Comparison of ENCODE assay signal across 18 cellular contexts in the genomic region with DNA sequence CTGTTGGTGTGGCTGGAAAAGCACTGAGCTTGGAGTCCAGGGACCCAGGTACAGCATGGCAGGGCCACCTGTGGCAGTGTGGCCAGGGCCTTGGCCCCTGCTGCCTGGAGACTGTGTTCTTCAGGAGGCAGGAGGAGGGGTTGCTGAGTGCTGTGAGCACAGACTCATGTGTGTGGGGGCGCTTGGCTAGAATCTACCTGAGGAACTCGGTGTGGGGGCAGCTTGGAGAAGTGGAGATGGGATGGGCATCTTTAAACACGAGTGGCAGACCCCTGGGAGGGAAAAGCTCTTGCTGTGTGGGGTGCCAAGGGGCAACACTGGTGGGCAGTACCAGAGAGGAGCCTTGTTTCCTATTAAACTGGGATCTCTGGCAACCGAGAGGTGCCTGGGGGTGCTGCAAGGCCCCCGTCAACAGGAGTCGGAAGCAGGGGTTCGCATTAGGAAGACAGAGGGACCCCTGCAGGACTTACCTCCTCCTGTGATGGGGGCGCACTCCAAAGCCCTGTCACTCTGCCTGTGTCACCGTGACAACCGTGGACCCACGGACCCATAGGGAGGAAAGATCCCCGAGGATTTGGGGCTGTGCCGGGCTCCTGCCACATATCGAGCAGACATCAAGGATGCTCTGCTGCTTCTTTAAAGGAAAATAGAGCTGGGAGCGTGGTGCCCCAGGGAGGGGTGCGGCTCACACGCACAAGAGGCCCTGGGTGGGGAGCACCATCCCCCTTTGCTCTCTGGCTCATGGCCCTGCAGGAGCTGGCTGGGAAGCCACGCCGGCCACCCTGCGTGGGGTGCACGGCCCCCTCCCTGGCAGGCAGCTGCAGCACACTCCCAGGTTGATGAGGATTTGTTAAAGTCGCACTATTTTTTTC.
"Had no signal": no experiment of that assay in that cellular context is flagged by ENCODE, and none has a peak within 500 bp of the region (broad histone marks: within the 10 kb centered on the region; RNA-seq: fewer than 3 reads in every experiment).

No MANE protein-coding gene starts in this region.

- H3K9me3 Mint-ChIP-seq: activated CD4-positive, alpha-beta T cell treated with anti-CD3 and anti-CD28 coated beads, Interleukin-2, amount 10 ng/mL, durations not matched to agents 7 days and 5 days; memory B cell; T-helper 1 cell treated with Interleukin-12 subunit alpha and Interleukin-12 subunit beta and Interleukin-4 antibody, amounts not matched to agents 30 μg/mL and 1 μg/mL, for 36 hours had no signal

- H3K4me1 ChIP-seq: body of pancreas, colonic mucosa, foreskin keratinocyte, upper lobe of left lung had no signal

- H3K36me3 ChIP-seq: colonic mucosa, upper lobe of left lung had no signal

- H3K4me3 Mint-ChIP-seq: activated CD4-positive, alpha-beta T cell treated with anti-CD3 and anti-CD28 coated beads, Interleukin-2, amount 10 ng/mL, durations not matched to agents 7 days and 5 days; activated CD8-positive, alpha-beta T cell treated with anti-CD3 and anti-CD28 coated beads, Interleukin-2, amount 10 ng/mL, durations not matched to agents 7 days and 5 days; memory B cell; naive thymus-derived CD4-positive, alpha-beta T cell; T-helper 1 cell treated with Interleukin-12 subunit alpha and Interleukin-12 subunit beta and Interleukin-4 antibody, amounts not matched to agents 30 μg/mL and 1 μg/mL, for 36 hours had no signal

- H3K27ac ChIP-seq: body of pancreas, colonic mucosa, foreskin keratinocyte, testis, upper lobe of left lung had no signal

- H3K27ac Mint-ChIP-seq: activated CD4-positive, alpha-beta T cell treated with anti-CD3 and anti-CD28 coated beads, Interleukin-2, amount 10 ng/mL, durations not matched to agents 7 days and 5 days; activated CD8-positive, alpha-beta T cell treated with anti-CD3 and anti-CD28 coated beads, Interleukin-2, amount 10 ng/mL, durations not matched to agents 7 days and 5 days; memory B cell; naive thymus-derived CD4-positive, alpha-beta T cell; progenitor cell of endocrine pancreas; T-helper 1 cell treated with Interleukin-12 subunit alpha and Interleukin-12 subunit beta and Interleukin-4 antibody, amounts not matched to agents 30 μg/mL and 1 μg/mL, for 36 hours had no signal

- H3K27me3 ChIP-seq: body of pancreas, colonic mucosa, testis, upper lobe of left lung had no signal

- H3K4me1 Mint-ChIP-seq: activated CD4-positive, alpha-beta T cell treated with anti-CD3 and anti-CD28 coated beads, Interleukin-2, amount 10 ng/mL, durations not matched to agents 7 days and 5 days; memory B cell; naive thymus-derived CD4-positive, alpha-beta T cell had no signal

- DNase-seq: activated CD4-positive, alpha-beta T cell treated with anti-CD3 and anti-CD28 coated beads, Interleukin-2, amount 10 ng/mL, durations not matched to agents 7 days and 5 days; activated CD8-positive, alpha-beta memory T cell treated with anti-CD3 and anti-CD28 coated beads, Interleukin-2, amount 50 U/mL, for 48 hours; activated CD8-positive, alpha-beta T cell treated with anti-CD3 and anti-CD28 coated beads, Interleukin-2, amount 10 ng/mL, durations not matched to agents 7 days and 5 days; activated naive CD4-positive, alpha-beta T cell; colonic mucosa; foreskin keratinocyte; hippocampal formation; islet precursor cell; mucosa of descending colon; naive thymus-derived CD4-positive, alpha-beta T cell; small intestine; stimulated activated CD4-positive, alpha-beta T cell treated with anti-CD3 and anti-CD28 coated beads, Interleukin-4, amount 100 ng/mL, for 1 hour; testis had no signal

- H3K9me3 ChIP-seq: body of pancreas, colonic mucosa, mucosa of descending colon, testis, upper lobe of left lung had no signal

- H3K36me3 Mint-ChIP-seq: memory B cell; naive thymus-derived CD4-positive, alpha-beta T cell had no signal

- H3K4me3 ChIP-seq: body of pancreas, colonic mucosa, mucosa of descending colon, testis, upper lobe of left lung had no signal
